In genomic region chr1:150558761-150559626, GRCh38 we compare ENCODE assay signal across 2 cellular contexts.
TF ChIP-seq lines count a peak whose summit lies in the region.

No MANE protein-coding gene starts in this region.

TF ChIP-seq in H1, 55 proteins besides CTCF, POLR2A, EP300 and RAD21:
- TF ChIP-seq ZNF274 (IDR thresholded peaks at IDR 0.05; ENCODE audit: borderline replicate concordance, extremely low read depth, low read length) = no peak
- TF ChIP-seq BRCA1 (IDR thresholded peaks at IDR 0.05; ENCODE audit: low read depth, low read length) = no peak
- no peak for TF ChIP-seq CBX5 (IDR thresholded peaks at IDR 0.05; ENCODE audit: low read depth, low read length)
- no peak for TF ChIP-seq ASH2L (IDR thresholded peaks at IDR 0.05; ENCODE audit: low read length)
- TF ChIP-seq FOSL1 (IDR thresholded peaks at IDR 0.05; ENCODE audit: insufficient read depth, low read depth, low read length) = no peak
- TF ChIP-seq TCF12 (IDR thresholded peaks at IDR 0.05; ENCODE audit: low read depth, low read length) = no peak
- TF ChIP-seq BCL11A (IDR thresholded peaks at IDR 0.05; ENCODE audit: low read depth in 2 of 2, low read length in 2 of 2) = no peak
- no peak for TF ChIP-seq MAFK (IDR thresholded peaks at IDR 0.05; ENCODE audit: low read depth, low read length)
- TF ChIP-seq SIN3A (conservative IDR thresholded peaks at IDR 0.05 in 1 of 2, IDR thresholded peaks at IDR 0.05 in 1 of 2; ENCODE audit: low read depth in 1 of 2, low read length in 2 of 2) = no peak
- TF ChIP-seq EGR1 (IDR thresholded peaks at IDR 0.05; ENCODE audit: borderline replicate concordance, low read depth, low read length) = no peak
- no peak for TF ChIP-seq SUZ12 (IDR thresholded peaks at IDR 0.05; ENCODE audit: low read length)
- TF ChIP-seq SP4 (IDR thresholded peaks at IDR 0.05; ENCODE audit: low read length) = no peak
- no peak for TF ChIP-seq POU5F1 (IDR thresholded peaks at IDR 0.05; ENCODE audit: low read depth, low read length)
- TF ChIP-seq GTF2F1 (IDR thresholded peaks at IDR 0.05; ENCODE audit: borderline replicate concordance, low read depth, low read length) = no peak
- no peak for TF ChIP-seq BACH1 (IDR thresholded peaks at IDR 0.05; ENCODE audit: low read length)
- no peak for TF ChIP-seq RNF2 (IDR thresholded peaks at IDR 0.05; ENCODE audit: borderline replicate concordance, low read depth, low read length, missing control alignments, poor library complexity, severe bottlenecking)
- TF ChIP-seq, protein P1, sequence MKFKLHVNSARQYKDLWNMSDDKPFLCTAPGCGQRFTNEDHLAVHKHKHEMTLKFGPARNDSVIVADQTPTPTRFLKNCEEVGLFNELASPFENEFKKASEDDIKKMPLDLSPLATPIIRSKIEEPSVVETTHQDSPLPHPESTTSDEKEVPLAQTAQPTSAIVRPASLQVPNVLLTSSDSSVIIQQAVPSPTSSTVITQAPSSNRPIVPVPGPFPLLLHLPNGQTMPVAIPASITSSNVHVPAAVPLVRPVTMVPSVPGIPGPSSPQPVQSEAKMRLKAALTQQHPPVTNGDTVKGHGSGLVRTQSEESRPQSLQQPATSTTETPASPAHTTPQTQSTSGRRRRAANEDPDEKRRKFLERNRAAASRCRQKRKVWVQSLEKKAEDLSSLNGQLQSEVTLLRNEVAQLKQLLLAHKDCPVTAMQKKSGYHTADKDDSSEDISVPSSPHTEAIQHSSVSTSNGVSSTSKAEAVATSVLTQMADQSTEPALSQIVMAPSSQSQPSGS (IDR thresholded peaks at IDR 0.05; ENCODE audit: low read length) = no peak
- no peak for TF ChIP-seq CEBPB (IDR thresholded peaks at IDR 0.05; ENCODE audit: low read depth, low read length)
- TF ChIP-seq GABPA (IDR thresholded peaks at IDR 0.05; ENCODE audit: borderline replicate concordance, insufficient read depth, low read length) = no peak
- TF ChIP-seq SP1 (IDR thresholded peaks at IDR 0.05; ENCODE audit: low read depth, low read length) = no peak

TF ChIP-seq in liver, 16 proteins besides CTCF, POLR2A, EP300 and RAD21:
- TF ChIP-seq, protein P2, sequence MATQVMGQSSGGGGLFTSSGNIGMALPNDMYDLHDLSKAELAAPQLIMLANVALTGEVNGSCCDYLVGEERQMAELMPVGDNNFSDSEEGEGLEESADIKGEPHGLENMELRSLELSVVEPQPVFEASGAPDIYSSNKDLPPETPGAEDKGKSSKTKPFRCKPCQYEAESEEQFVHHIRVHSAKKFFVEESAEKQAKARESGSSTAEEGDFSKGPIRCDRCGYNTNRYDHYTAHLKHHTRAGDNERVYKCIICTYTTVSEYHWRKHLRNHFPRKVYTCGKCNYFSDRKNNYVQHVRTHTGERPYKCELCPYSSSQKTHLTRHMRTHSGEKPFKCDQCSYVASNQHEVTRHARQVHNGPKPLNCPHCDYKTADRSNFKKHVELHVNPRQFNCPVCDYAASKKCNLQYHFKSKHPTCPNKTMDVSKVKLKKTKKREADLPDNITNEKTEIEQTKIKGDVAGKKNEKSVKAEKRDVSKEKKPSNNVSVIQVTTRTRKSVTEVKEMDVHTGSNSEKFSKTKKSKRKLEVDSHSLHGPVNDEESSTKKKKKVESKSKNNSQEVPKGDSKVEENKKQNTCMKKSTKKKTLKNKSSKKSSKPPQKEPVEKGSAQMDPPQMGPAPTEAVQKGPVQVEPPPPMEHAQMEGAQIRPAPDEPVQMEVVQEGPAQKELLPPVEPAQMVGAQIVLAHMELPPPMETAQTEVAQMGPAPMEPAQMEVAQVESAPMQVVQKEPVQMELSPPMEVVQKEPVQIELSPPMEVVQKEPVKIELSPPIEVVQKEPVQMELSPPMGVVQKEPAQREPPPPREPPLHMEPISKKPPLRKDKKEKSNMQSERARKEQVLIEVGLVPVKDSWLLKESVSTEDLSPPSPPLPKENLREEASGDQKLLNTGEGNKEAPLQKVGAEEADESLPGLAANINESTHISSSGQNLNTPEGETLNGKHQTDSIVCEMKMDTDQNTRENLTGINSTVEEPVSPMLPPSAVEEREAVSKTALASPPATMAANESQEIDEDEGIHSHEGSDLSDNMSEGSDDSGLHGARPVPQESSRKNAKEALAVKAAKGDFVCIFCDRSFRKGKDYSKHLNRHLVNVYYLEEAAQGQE (IDR thresholded peaks at IDR 0.05) = peak; percentile 33
- TF ChIP-seq GABPA (IDR thresholded peaks at IDR 0.05 in 1 of 2, conservative IDR thresholded peaks at IDR 0.05 in 1 of 2) = no peak
